25 cellular contexts compared by ENCODE assay signal in genomic region chr7:81666209-81666608, GRCh38.
"Had no signal": no experiment of that assay in that cellular context is flagged by ENCODE, and none has a peak within 500 bp of the region (broad histone marks: within the 10 kb centered on the region; RNA-seq: fewer than 3 reads in every experiment).

No MANE protein-coding gene starts in this region.

- H3K36me3 Mint-ChIP-seq: activated naive CD8-positive, alpha-beta T cell had no signal

- H3K27me3 Mint-ChIP-seq: activated CD4-positive, alpha-beta T cell treated with anti-CD3 and anti-CD28 coated beads, Interleukin-2, amount 10 ng/mL, durations not matched to agents 7 days and 5 days; activated CD8-positive, alpha-beta T cell treated with anti-CD3 and anti-CD28 coated beads for 36 hours; activated naive CD8-positive, alpha-beta T cell; activated T-helper 17 cell treated with anti-CD3 and anti-CD28 coated beads, Interleukin-2, amount 50 U/mL, for 72 hours had no signal

- H3K27ac ChIP-seq: body of pancreas, colonic mucosa, epithelial cell of prostate, esophagus squamous epithelium, gastroesophageal sphincter, heart right ventricle had no signal

- H3K4me1 Mint-ChIP-seq: activated CD4-positive, alpha-beta T cell treated with anti-CD3 and anti-CD28 coated beads, Interleukin-2, amount 10 ng/mL, durations not matched to agents 7 days and 5 days; activated T-helper 17 cell treated with anti-CD3 and anti-CD28 coated beads, Interleukin-2, amount 50 U/mL, for 72 hours had no signal

- H3K36me3 ChIP-seq: colonic mucosa, esophagus squamous epithelium, gastroesophageal sphincter, heart right ventricle had no signal

- H3K4me3 ChIP-seq: body of pancreas, colonic mucosa, esophagus squamous epithelium, gastroesophageal sphincter, heart right ventricle had no signal

- H3K9me3 Mint-ChIP-seq: activated CD4-positive, alpha-beta T cell treated with anti-CD3 and anti-CD28 coated beads, Interleukin-2, amount 10 ng/mL, durations not matched to agents 7 days and 5 days; activated CD8-positive, alpha-beta T cell treated with anti-CD3 and anti-CD28 coated beads for 36 hours had no signal

- H3K9me3 ChIP-seq: body of pancreas, colonic mucosa, esophagus squamous epithelium, gastroesophageal sphincter had no signal

- ATAC-seq: activated CD8-positive, alpha-beta T cell treated with anti-CD3 and anti-CD28 coated beads for 36 hours; activated T-cell treated with anti-CD3 and anti-CD28 coated beads, Interleukin-2, amount 50 U/mL, for 4 hours; activated T-helper 17 cell treated with anti-CD3 and anti-CD28 coated beads, Interleukin-2, amount 50 U/mL, for 72 hours; body of pancreas; gastroesophageal sphincter; heart right ventricle had no signal

- H3K27ac Mint-ChIP-seq: activated CD4-positive, alpha-beta T cell treated with anti-CD3 and anti-CD28 coated beads, Interleukin-2, amount 10 ng/mL, durations not matched to agents 7 days and 5 days; activated CD8-positive, alpha-beta T cell treated with anti-CD3 and anti-CD28 coated beads for 36 hours; activated naive CD8-positive, alpha-beta T cell; activated T-helper 17 cell treated with anti-CD3 and anti-CD28 coated beads, Interleukin-2, amount 50 U/mL, for 72 hours had no signal

- DNase-seq: activated CD4-positive, alpha-beta T cell treated with anti-CD3 and anti-CD28 coated beads for 1 hour; activated CD4-positive, alpha-beta T cell treated with anti-CD3 and anti-CD28 coated beads for 4 hours; activated CD4-positive, alpha-beta T cell treated with anti-CD3 and anti-CD28 coated beads, Interleukin-2, amount 10 ng/mL, durations not matched to agents 7 days and 5 days; activated CD4-positive, alpha-beta T cell treated with anti-CD3 and anti-CD28 coated beads, Interleukin-2, amount 50 U/mL, for 48 hours; activated CD8-positive, alpha-beta memory T cell treated with anti-CD3 and anti-CD28 coated beads for 24 hours; activated CD8-positive, alpha-beta T cell treated with anti-CD3 and anti-CD28 coated beads for 36 hours; activated effector memory CD4-positive, alpha-beta T cell treated with Interleukin-2 at 50 U/mL for 16 hours; activated gamma-delta T cell treated with Interleukin-2 at 50 U/mL for 16 hours; activated naive CD4-positive, alpha-beta T cell treated with anti-CD3 and anti-CD28 coated beads, Interleukin-2, amount 50 U/mL, for 16 hours; activated naive CD4-positive, alpha-beta T cell treated with Interleukin-2 at 50 U/mL for 16 hours; activated T-cell treated with anti-CD3 and anti-CD28 coated beads, Interleukin-2, amount 50 U/mL, for 4 hours; amniotic stem cell; anterior cingulate cortex; body of pancreas; caudate nucleus; colonic mucosa; effector CD8-positive, alpha-beta T cell; esophagus squamous epithelium; foreskin melanocyte; heart right ventricle; T-helper 2 cell had no signal

- H3K4me3 Mint-ChIP-seq: activated CD4-positive, alpha-beta T cell treated with anti-CD3 and anti-CD28 coated beads, Interleukin-2, amount 10 ng/mL, durations not matched to agents 7 days and 5 days; activated CD8-positive, alpha-beta T cell treated with anti-CD3 and anti-CD28 coated beads for 36 hours; activated naive CD8-positive, alpha-beta T cell; activated T-cell treated with anti-CD3 and anti-CD28 coated beads, Interleukin-2, amount 50 U/mL, for 4 hours; activated T-helper 17 cell treated with anti-CD3 and anti-CD28 coated beads, Interleukin-2, amount 50 U/mL, for 72 hours had no signal
